ENCODE assay signal across 1 cellular context in the genomic region with DNA sequence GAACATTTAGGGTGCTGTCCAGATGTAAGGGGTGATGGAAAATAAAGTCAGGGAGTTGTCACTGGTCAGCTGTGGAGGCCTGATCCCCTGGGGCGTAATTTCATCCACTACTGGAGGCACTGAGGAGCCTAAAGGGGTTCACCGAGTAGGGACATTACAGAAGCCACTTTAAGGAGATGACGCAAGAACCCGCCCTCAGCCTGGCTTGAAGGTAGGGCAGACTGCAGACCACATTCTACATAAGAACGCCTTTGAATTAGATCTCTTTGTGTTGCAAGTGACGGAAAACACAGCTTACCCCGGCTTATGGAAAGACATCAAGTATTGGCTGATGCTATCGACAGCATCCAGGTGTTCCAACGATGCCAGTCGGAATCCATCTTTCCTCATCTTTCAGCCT.
TF ChIP-seq lines count a peak whose summit lies in the region.

No MANE protein-coding gene starts in this region.

TF ChIP-seq in HepG2, 621 proteins besides CTCF, POLR2A, EP300 and RAD21:
- TF ChIP-seq TSC22D2 (CRISPR knock-in tag; IDR thresholded peaks at IDR 0.05; ENCODE audit: borderline replicate concordance), result no peak
- TF ChIP-seq CEBPB (IDR thresholded peaks at IDR 0.05; ENCODE audit: borderline replicate concordance, low read depth, low read length), result peak; percentile 51; the same call in 1 of the 2 replicates
